In genomic region chr5:112210430-112211005, GRCh38 we compare ENCODE assay signal across 8 cellular contexts.
DNase-seq lines count a peak whose midpoint lies in the region; ATAC-seq and TF ChIP-seq lines count a peak whose summit lies in the region.

No MANE protein-coding gene starts in this region.

- H3K27me3 Mint-ChIP-seq in activated CD4-positive, alpha-beta T cell treated with anti-CD3 and anti-CD28 coated beads, Interleukin-2, amount 10 ng/mL, durations not matched to agents 7 days and 5 days: peaks cover 30% of the 10 kb centered on the region
- H3K27me3 Mint-ChIP-seq in dendritic cell treated with granulocyte-macrophage colony-stimulating factor and Interleukin-4, amounts not matched to agents 40 ng/mL and 50 ng/mL, for 4 days: peaks cover 7% of the 10 kb centered on the region

- H3K4me1 ChIP-seq in lung (ENCODE audit: control insufficient read depth in 2 of 2, insufficient read depth in 2 of 2, low read length in 2 of 2): peaks cover 2 to 5% of the 10 kb centered on the region in 2 donors

- H3K27ac ChIP-seq in lung (ENCODE audit: low read depth in 1 of 2, low read length in 1 of 2): no peak overlapping the region

- POLR2A ChIA-PET in activated CD4-positive, alpha-beta T cell treated with anti-CD3 and anti-CD28 coated beads, Interleukin-2, amount 10 ng/mL, durations not matched to agents 7 days and 5 days (lab: Charles Lee): no interaction called here

- no peaks in the 10 kb centered on the region for H3K9me3 Mint-ChIP-seq in activated CD4-positive, alpha-beta T cell treated with anti-CD3 and anti-CD28 coated beads, Interleukin-2, amount 10 ng/mL, durations not matched to agents 7 days and 5 days
- no peaks in the 10 kb centered on the region for H3K9me3 Mint-ChIP-seq in dendritic cell treated with granulocyte-macrophage colony-stimulating factor and Interleukin-4, amounts not matched to agents 40 ng/mL and 50 ng/mL, for 4 days

- no peaks in the 10 kb centered on the region for H3K9me3 ChIP-seq in lung (ENCODE audit: control insufficient read depth in 2 of 2, insufficient read depth in 1 of 2, low read length in 1 of 2)

- CTCF ChIA-PET in activated CD4-positive, alpha-beta T cell treated with anti-CD3 and anti-CD28 coated beads, Interleukin-2, amount 10 ng/mL, durations not matched to agents 7 days and 5 days (lab: Charles Lee): no interaction called here

- no peaks in the 10 kb centered on the region for H3K36me3 Mint-ChIP-seq in activated CD4-positive, alpha-beta T cell treated with anti-CD3 and anti-CD28 coated beads, Interleukin-2, amount 10 ng/mL, durations not matched to agents 7 days and 5 days (ENCODE audit: low read depth)
- H3K36me3 Mint-ChIP-seq in dendritic cell treated with granulocyte-macrophage colony-stimulating factor and Interleukin-4, amounts not matched to agents 40 ng/mL and 50 ng/mL, for 4 days (ENCODE audit: low read depth): no peaks in the 10 kb centered on the region

- intact Hi-C loops in dendritic cell treated with granulocyte-macrophage colony-stimulating factor and Interleukin-4, amounts not matched to agents 40 ng/mL and 50 ng/mL, for 4 days (cut with micrococcal nuclease): no loop called here

- H3K27ac Mint-ChIP-seq in activated CD4-positive, alpha-beta T cell treated with anti-CD3 and anti-CD28 coated beads, Interleukin-2, amount 10 ng/mL, durations not matched to agents 7 days and 5 days: no peak overlapping the region
- peak overlapping the region; percentile 28 for H3K27ac Mint-ChIP-seq in dendritic cell treated with granulocyte-macrophage colony-stimulating factor and Interleukin-4, amounts not matched to agents 40 ng/mL and 50 ng/mL, for 4 days

- peak; percentile 11 for DNase-seq in activated CD4-positive, alpha-beta T cell treated with anti-CD3 and anti-CD28 coated beads, Interleukin-2, amount 10 ng/mL, durations not matched to agents 7 days and 5 days
- no peak for DNase-seq in activated CD4-positive, alpha-beta T cell treated with anti-CD3 and anti-CD28 coated beads, Interleukin-2, amount 50 U/mL, for 1 hour
- DNase-seq in NCI-H524 treated with DMSO at 0.1 percent for 48 hours (lab: John Stamatoyannopoulos, UW): peak; percentile 10
- DNase-seq in lung (ENCODE audit: low spot score): peak; percentile 52
- DNase-seq in NCI-H128 (lab: John Stamatoyannopoulos, UW; ENCODE audit: unreplicated experiment): no peak
- DNase-seq in NCI-H2171 (lab: John Stamatoyannopoulos, UW): no peak

- no peaks in the 10 kb centered on the region for H3K4me1 Mint-ChIP-seq in activated CD4-positive, alpha-beta T cell treated with anti-CD3 and anti-CD28 coated beads, Interleukin-2, amount 10 ng/mL, durations not matched to agents 7 days and 5 days
- H3K4me1 Mint-ChIP-seq in dendritic cell treated with granulocyte-macrophage colony-stimulating factor and Interleukin-4, amounts not matched to agents 40 ng/mL and 50 ng/mL, for 4 days (ENCODE audit: low read depth): peaks cover 32% of the 10 kb centered on the region

- no peak overlapping the region for H3K4me3 Mint-ChIP-seq in activated CD4-positive, alpha-beta T cell treated with anti-CD3 and anti-CD28 coated beads, Interleukin-2, amount 10 ng/mL, durations not matched to agents 7 days and 5 days
- H3K4me3 Mint-ChIP-seq in dendritic cell treated with granulocyte-macrophage colony-stimulating factor and Interleukin-4, amounts not matched to agents 40 ng/mL and 50 ng/mL, for 4 days: no peak overlapping the region

- no peak overlapping the region for H3K4me3 ChIP-seq in lung

- peaks cover 0 to under 1% of the 10 kb centered on the region in 2 donors for H3K36me3 ChIP-seq in lung (ENCODE audit: control insufficient read depth in 2 of 2, insufficient read depth in 2 of 2, low read length in 2 of 2)

- TF ChIP-seq CTCF in lung (IDR thresholded peaks at IDR 0.05; ENCODE audit: control extremely low read depth, extremely low read depth): peak; percentile 31

- 63 to 68% methylated on average over 6 of the region's 6 CpGs for WGBS in lung, 2 donors

- ATAC-seq in lung (ENCODE audit: insufficient read depth, low FRiP score) (no peak), HG02623 (IDR thresholded peaks at IDR 0.05; ENCODE audit: unreplicated experiment) (no peak)

- no peaks in the 10 kb centered on the region for H3K27me3 ChIP-seq in lung (ENCODE audit: control insufficient read depth, insufficient read depth)

Comparison
In these comparisons a context has a peak if more than half of its experiments do, and no peak if none do; other contexts are left out.
1. DNase-seq: peak in activated CD4-positive, alpha-beta T cell treated with anti-CD3 and anti-CD28 coated beads, Interleukin-2, amount 10 ng/mL, durations not matched to agents 7 days and 5 days (single experiment), NCI-H524 treated with DMSO at 0.1 percent for 48 hours (single experiment) and lung (single experiment); none in activated CD4-positive, alpha-beta T cell treated with anti-CD3 and anti-CD28 coated beads, Interleukin-2, amount 50 U/mL, for 1 hour (single experiment), NCI-H128 (single experiment) and NCI-H2171 (single experiment).